ENCODE assay signal across 25 cellular contexts in the genomic region with DNA sequence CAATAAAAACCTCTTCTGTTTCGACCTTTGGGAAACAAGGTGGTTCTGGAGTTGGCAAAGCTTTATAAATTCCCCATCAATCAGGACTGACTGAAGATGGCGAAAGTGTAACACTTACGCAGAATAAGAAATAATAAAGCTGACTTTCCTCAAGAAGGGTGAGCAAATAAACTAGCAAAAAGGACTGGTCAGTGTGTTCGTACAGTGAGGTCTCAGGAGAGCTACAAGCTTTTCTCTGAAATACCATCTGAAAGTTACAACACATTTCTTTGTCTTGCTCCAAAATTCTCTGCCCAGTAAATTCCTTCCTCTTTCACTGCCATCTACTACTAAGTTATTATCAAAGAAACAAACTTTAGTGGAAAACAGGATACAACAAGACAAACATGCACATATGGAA. TPM values are rescaled to one million over a fixed set of nuclear protein-coding genes. Genes with fewer than 3 reads are reported as not detected.
A peak's percentile ranks its signal among the peaks of the same experiment; 100 is the strongest.
DNase-seq lines count a peak whose midpoint lies in the region; TF ChIP-seq lines count a peak whose summit lies in the region.
"Had no signal": no experiment of that assay in that cellular context is flagged by ENCODE, and none has a peak within 500 bp of the region (broad histone marks: within the 10 kb centered on the region; RNA-seq: fewer than 3 reads in every experiment).

No MANE protein-coding gene starts in this region.

- peak overlapping the region; percentile 40 for H3K9ac ChIP-seq in mesenchymal stem cell (ENCODE audit: low read length)
- H3K9ac ChIP-seq: BLaER1 treated with 17β-estradiol and CSF1 and Interleukin-3, amounts not matched to agents 10 nM and 100 nM had no signal

- H3K4me1 Mint-ChIP-seq in type B pancreatic cell (ENCODE audit: unreplicated experiment) = no peaks in the 10 kb centered on the region

- H3K9me3 Mint-ChIP-seq in type B pancreatic cell = no peaks in the 10 kb centered on the region
- H3K9me3 Mint-ChIP-seq: activated T-cell treated with anti-CD3 and anti-CD28 coated beads, Interleukin-2, amount 50 U/mL, for 72 hours; central memory CD8-positive, alpha-beta T cell; HFFc6 had no signal

- no peaks in the 10 kb centered on the region for H3K9me3 ChIP-seq in cardiac muscle cell (ENCODE audit: low read depth)
- no peaks in the 10 kb centered on the region for H3K9me3 ChIP-seq in ascending aorta
- H3K9me3 ChIP-seq in mesenchymal stem cell (ENCODE audit: control insufficient read depth, low read length) = no peaks in the 10 kb centered on the region
- no peaks in the 10 kb centered on the region for H3K9me3 ChIP-seq in prostate gland
- H3K9me3 ChIP-seq: BLaER1 treated with 17β-estradiol and CSF1 and Interleukin-3, amounts not matched to agents 10 nM and 100 nM; gastrocnemius medialis; MG63; mucosa of descending colon; uterus had no signal

- H3K14ac ChIP-seq in mesenchymal stem cell (ENCODE audit: low read length in 2 of 2) = no peak overlapping the region

- no peak for TF ChIP-seq POLR2A in prostate gland (IDR thresholded peaks at IDR 0.05)

- H4K8ac ChIP-seq in mesenchymal stem cell (ENCODE audit: low read length) = no peak overlapping the region

- peaks cover 53% of the 10 kb centered on the region for H3K36me3 Mint-ChIP-seq in type B pancreatic cell

- no peak overlapping the region for H2BK12ac ChIP-seq in mesenchymal stem cell (ENCODE audit: low read length in 2 of 2)

- H4K91ac ChIP-seq in mesenchymal stem cell (ENCODE audit: low read length) = no peak overlapping the region

- no peak overlapping the region for H2AK5ac ChIP-seq in mesenchymal stem cell (ENCODE audit: low read length, severe bottlenecking)

- H3K27me3 ChIP-seq in cardiac muscle cell = no peaks in the 10 kb centered on the region
- no peaks in the 10 kb centered on the region for H3K27me3 ChIP-seq in ascending aorta
- no peaks in the 10 kb centered on the region for H3K27me3 ChIP-seq in mesenchymal stem cell (ENCODE audit: control insufficient read depth in 1 of 2, insufficient read depth in 1 of 2, low read length in 2 of 2)
- no peaks in the 10 kb centered on the region for H3K27me3 ChIP-seq in prostate gland (replicated peaks; ENCODE audit: insufficient read depth)
- H3K27me3 ChIP-seq: BLaER1 treated with 17β-estradiol and CSF1 and Interleukin-3, amounts not matched to agents 10 nM and 100 nM; gastrocnemius medialis; MG63; uterus had no signal

- H2AFZ ChIP-seq in mesenchymal stem cell (ENCODE audit: low read depth, low read length) = no peak overlapping the region

- H3K23ac ChIP-seq in mesenchymal stem cell (ENCODE audit: low read length in 2 of 2) = no peak overlapping the region

- no peak overlapping the region for H3K18ac ChIP-seq in mesenchymal stem cell (ENCODE audit: low read depth in 1 of 2, low read length in 2 of 2)

- no peak overlapping the region for H2BK15ac ChIP-seq in mesenchymal stem cell (ENCODE audit: low read depth, poor library complexity, severe bottlenecking)

- TF ChIP-seq CTCF in cardiac muscle cell (IDR thresholded peaks at IDR 0.05; ENCODE audit: low read depth, low read length) = no peak
- TF ChIP-seq CTCF in ascending aorta (IDR thresholded peaks at IDR 0.05) = no peak
- no peak for TF ChIP-seq CTCF in type B pancreatic cell (conservative IDR thresholded peaks at IDR 0.05)
- no peak for TF ChIP-seq CTCF in prostate gland (IDR thresholded peaks at IDR 0.05)

- H3K4me2 ChIP-seq in mesenchymal stem cell (ENCODE audit: low read length, poor library complexity, severe bottlenecking) = no peak overlapping the region

- intact Hi-C loops in cardiac septum (cut with DNase I) (no loop called here), ascending aorta (cut with DNase I) (no loop called here), prostate gland (cut with DNase I) (no loop called here)

- no peak overlapping the region for H2BK120ac ChIP-seq in mesenchymal stem cell (ENCODE audit: low read depth, low read length)

- no peak overlapping the region for H3K4me3 Mint-ChIP-seq in type B pancreatic cell
- H3K4me3 Mint-ChIP-seq: activated CD4-positive, alpha-beta T cell treated with anti-CD3 and anti-CD28 coated beads for 36 hours; activated T-cell treated with anti-CD3 and anti-CD28 coated beads, Interleukin-2, amount 50 U/mL, for 72 hours; central memory CD8-positive, alpha-beta T cell; HFFc6 had no signal

- no peak overlapping the region for H3K4ac ChIP-seq in mesenchymal stem cell (ENCODE audit: low read depth in 1 of 2, low read length in 2 of 2)

- H3K36me3 ChIP-seq in cardiac muscle cell = peaks cover 39% of the 10 kb centered on the region
- H3K36me3 ChIP-seq in ascending aorta = peaks cover 20 to 35% of the 10 kb centered on the region in 2 donors
- H3K36me3 ChIP-seq in mesenchymal stem cell (ENCODE audit: control insufficient read depth in 1 of 2, insufficient read depth in 2 of 2, low read depth in 1 of 2, low read length in 2 of 2) = peaks cover 21 to 65% of the 10 kb centered on the region in 2 experiments
- no peaks in the 10 kb centered on the region for H3K36me3 ChIP-seq in prostate gland
- H3K36me3 ChIP-seq: uterus had no signal

- 84% methylated on average over 4 of the region's 4 CpGs for WGBS in mesenchymal stem cell
- 78% methylated on average over 4 of the region's 4 CpGs for WGBS in prostate gland

- no peak overlapping the region for H3K27ac Mint-ChIP-seq in type B pancreatic cell
- H3K27ac Mint-ChIP-seq: activated CD4-positive, alpha-beta T cell treated with anti-CD3 and anti-CD28 coated beads for 36 hours; activated T-cell treated with anti-CD3 and anti-CD28 coated beads, Interleukin-2, amount 50 U/mL, for 72 hours; HFFc6 had no signal

- peak in 1 of 2 donors; percentile 66 for DNase-seq in cardiac muscle cell (ENCODE audit: low read depth in 1 of 2, low spot score in 1 of 2)
- no peak for DNase-seq in cardiac septum (ENCODE audit: low spot score)
- no peak for DNase-seq in ascending aorta (ENCODE audit: low spot score in 2 of 2)
- no peak for DNase-seq in mesenchymal stem cell
- DNase-seq in type B pancreatic cell (ENCODE audit: extremely low spot score, unreplicated experiment) = no peak
- DNase-seq in NCI-H82 (lab: John Stamatoyannopoulos, UW) = no peak
- DNase-seq in NCI-H1694 treated with DMSO at 0.1 percent for 48 hours (lab: John Stamatoyannopoulos, UW) = no peak
- no peak for DNase-seq in prostate gland (ENCODE audit: low spot score)
- DNase-seq: activated CD4-positive, alpha-beta T cell treated with anti-CD3 and anti-CD28 coated beads for 36 hours; activated naive CD4-positive, alpha-beta T cell treated with anti-CD3 and anti-CD28 coated beads, Interleukin-2, amount 50 U/mL, for 16 hours; activated T-cell treated with anti-CD3 and anti-CD28 coated beads, Interleukin-2, amount 50 U/mL, for 72 hours; DND-41; gastrocnemius medialis; HFFc6; KBM-7; MG63; mucosa of descending colon; NCI-H1436 treated with DMSO at 0.1 percent for 48 hours; NCI-H510A treated with DMSO at 0.1 percent for 48 hours; posterior cingulate gyrus; substantia nigra; uterus had no signal

- no peak overlapping the region for H3K4me3 ChIP-seq in cardiac muscle cell
- no peak overlapping the region for H3K4me3 ChIP-seq in ascending aorta
- H3K4me3 ChIP-seq in mesenchymal stem cell (ENCODE audit: insufficient read depth in 1 of 2, low read depth in 1 of 2, low read length in 2 of 2) = no peak overlapping the region
- no peak overlapping the region for H3K4me3 ChIP-seq in prostate gland
- H3K4me3 ChIP-seq: BLaER1 treated with 17β-estradiol and CSF1 and Interleukin-3, amounts not matched to agents 10 nM and 100 nM; gastrocnemius medialis; MG63; mucosa of descending colon; uterus had no signal

- H2BK5ac ChIP-seq in mesenchymal stem cell (ENCODE audit: low read depth, low read length, poor library complexity, severe bottlenecking) = no peak overlapping the region

- peak overlapping the region; percentile 74 for H3K27ac ChIP-seq in cardiac muscle cell
- peak overlapping the region; percentile 13 to 23 for H3K27ac ChIP-seq in ascending aorta
- no peak overlapping the region for H3K27ac ChIP-seq in mesenchymal stem cell (ENCODE audit: low read length, poor library complexity, severe bottlenecking)
- no peak overlapping the region for H3K27ac ChIP-seq in prostate gland
- H3K27ac ChIP-seq: BLaER1 treated with 17β-estradiol and CSF1 and Interleukin-3, amounts not matched to agents 10 nM and 100 nM; epithelial cell of prostate; gastrocnemius medialis; uterus had no signal

- no peaks in the 10 kb centered on the region for H3K27me3 Mint-ChIP-seq in type B pancreatic cell
- H3K27me3 Mint-ChIP-seq: activated CD4-positive, alpha-beta T cell treated with anti-CD3 and anti-CD28 coated beads for 36 hours; central memory CD8-positive, alpha-beta T cell had no signal

- peaks cover 24% of the 10 kb centered on the region for H3K4me1 ChIP-seq in cardiac muscle cell (ENCODE audit: low read depth)
- H3K4me1 ChIP-seq in ascending aorta = peaks cover 0 to 2% of the 10 kb centered on the region in 2 donors
- no peaks in the 10 kb centered on the region for H3K4me1 ChIP-seq in mesenchymal stem cell (ENCODE audit: control insufficient read depth, insufficient read depth, low read depth, low read length)
- no peaks in the 10 kb centered on the region for H3K4me1 ChIP-seq in prostate gland (replicated peaks)
- H3K4me1 ChIP-seq: gastrocnemius medialis, uterus had no signal

- peaks cover 23% of the 10 kb centered on the region for H3K79me1 ChIP-seq in mesenchymal stem cell (replicated peaks; ENCODE audit: low read length, poor library complexity, severe bottlenecking)

RNA-seq across cellular contexts. Expression of a gene that starts 13.4 kb away (rescaled TPM):
- 50.1 and 73.2 TPM in 2 replicates for total RNA-seq in cardiac muscle cell
- polyA plus RNA-seq in cardiac muscle cell = 131 and 194 TPM in 2 replicates
- total RNA-seq in cardiac septum = 69.2 TPM
- total RNA-seq in ascending aorta = 42.1 TPM
- 48.3 TPM for polyA plus RNA-seq in mesenchymal stem cell (2013, experiment 1 of 2)
- 51.1 TPM for polyA plus RNA-seq in mesenchymal stem cell (2013, experiment 2 of 2)
- 64.4 and 73.2 TPM in 2 replicates for total RNA-seq in type B pancreatic cell (ENCODE audit: low replicate concordance)
- 10 to 100 TPM; 23.8 to 43.6 TPM for total RNA-seq in prostate gland

Comparison
In these comparisons a context has a peak if more than half of its experiments do, and no peak if none do; other contexts are left out.
1. H3K27ac ChIP-seq: peak in cardiac muscle cell (single experiment) and ascending aorta (2 of 2); none in mesenchymal stem cell (single experiment) and prostate gland (0 of 2).